In the genomic region with DNA sequence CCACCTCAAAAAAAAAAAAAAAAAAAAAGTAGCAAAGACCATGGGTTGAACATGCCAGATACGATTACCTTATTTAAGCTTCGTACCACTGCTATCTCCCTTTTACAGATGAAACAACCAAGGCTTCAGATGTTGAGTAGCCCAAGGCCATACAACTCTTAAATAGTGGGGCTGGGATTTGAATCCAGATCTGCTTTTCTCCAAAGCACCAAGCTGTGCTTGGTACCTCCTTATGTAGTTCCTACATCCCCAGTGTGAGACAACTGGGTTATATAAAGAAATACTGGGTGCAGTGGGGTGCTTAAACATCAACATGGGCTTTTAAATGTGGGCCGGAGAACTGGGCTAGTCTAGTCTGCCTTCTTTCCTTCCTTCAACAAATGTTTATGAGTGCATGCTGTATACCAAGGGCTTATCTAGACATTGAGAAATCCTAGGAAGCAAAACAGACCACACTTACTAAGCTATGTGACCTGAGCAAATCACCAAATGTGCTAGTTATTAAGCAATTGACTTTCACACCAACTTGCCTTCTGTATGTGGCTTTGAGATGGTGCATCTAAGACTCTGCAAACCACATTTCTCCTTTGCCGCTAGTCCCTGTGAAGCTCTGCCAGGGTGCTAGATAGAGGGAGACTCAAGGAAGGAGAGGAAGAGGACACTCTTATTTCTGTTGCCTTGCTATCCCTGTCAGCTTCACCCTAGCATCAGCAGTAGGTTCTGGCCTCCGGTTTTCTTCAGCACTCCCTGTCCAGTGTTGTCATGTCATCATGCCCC, we compare ENCODE assay signal across 15 cellular contexts.
DNase-seq lines count a peak whose midpoint lies in the region; ATAC-seq and TF ChIP-seq lines count a peak whose summit lies in the region.
"Had no signal": no experiment of that assay in that cellular context is flagged by ENCODE, and none has a peak within 500 bp of the region (broad histone marks: within the 10 kb centered on the region; RNA-seq: fewer than 3 reads in every experiment).

No MANE protein-coding gene starts in this region.

- H3K36me3 Mint-ChIP-seq in IgD-negative memory B cell: no peaks in the 10 kb centered on the region
- H3K36me3 Mint-ChIP-seq in activated naive CD8-positive, alpha-beta T cell treated with anti-CD3 and anti-CD28 coated beads, Interleukin-2, amount 50 U/mL, for 24 hours (ENCODE audit: low read depth): no peaks in the 10 kb centered on the region

- no peak overlapping the region for H2AFZ ChIP-seq in ACC112 (ENCODE audit: low read length, unreplicated experiment)

- H3K4me1 ChIP-seq in ACC112 (ENCODE audit: control insufficient read depth, insufficient read depth, low read length, unreplicated experiment) (peaks cover 21% of the 10 kb centered on the region), lower lobe of right lung (peaks cover 21% of the 10 kb centered on the region)

- intact Hi-C loops in lower lobe of right lung (cut with DNase I): no loop called here

- peak overlapping the region in 1 of 3 donors; percentile 80 for H3K27ac Mint-ChIP-seq in IgD-negative memory B cell
- peak overlapping the region; percentile 26 for H3K27ac Mint-ChIP-seq in activated naive CD8-positive, alpha-beta T cell treated with anti-CD3 and anti-CD28 coated beads, Interleukin-2, amount 50 U/mL, for 24 hours

- no peak for ATAC-seq in activated naive CD8-positive, alpha-beta T cell treated with anti-CD3 and anti-CD28 coated beads, Interleukin-2, amount 50 U/mL, for 24 hours
- ATAC-seq in lower lobe of right lung (no peak), GM19328 (IDR thresholded peaks at IDR 0.05; ENCODE audit: unreplicated experiment) (no peak), HG03108 (IDR thresholded peaks at IDR 0.05; ENCODE audit: unreplicated experiment) (no peak)
- ATAC-seq: SK-N-SH treated with all-trans-retinoic acid at 6 μM for 48 hours; stimulated activated naive CD8-positive, alpha-beta T cell treated with anti-CD3 and anti-CD28 coated beads, Interleukin-15, Interleukin-2, amounts not matched to agents 100 U/mL and 50 U/mL, for 24 hours had no signal

- no peak for DNase-seq in activated naive CD8-positive, alpha-beta T cell treated with anti-CD3 and anti-CD28 coated beads, Interleukin-2, amount 50 U/mL, for 24 hours
- DNase-seq in lower lobe of right lung (no peak), SHP77 treated with DMSO at 0.1 percent for 48 hours (lab: John Stamatoyannopoulos, UW) (no peak), KG1 (lab: John Stamatoyannopoulos, UW) (no peak)
- DNase-seq: activated T-cell treated with anti-CD3 and anti-CD28 coated beads, Interleukin-2, amount 50 U/mL, for 48 hours; COR-L47; GOT3; kidney; NCI-H2081 treated with DMSO at 0.1 percent for 48 hours; stimulated activated naive CD8-positive, alpha-beta T cell treated with anti-CD3 and anti-CD28 coated beads, Interleukin-15, Interleukin-2, amounts not matched to agents 100 U/mL and 50 U/mL, for 24 hours had no signal

- no peak for TF ChIP-seq CTCF in lower lobe of right lung (IDR thresholded peaks at IDR 0.05)

- H3K27me3 ChIP-seq in ACC112 (ENCODE audit: insufficient read depth, low read length): no peaks in the 10 kb centered on the region
- no peaks in the 10 kb centered on the region for H3K27me3 ChIP-seq in lower lobe of right lung (ENCODE audit: low read depth)

- H3K4me3 ChIP-seq in ACC112 (ENCODE audit: low read depth, low read length) (no peak overlapping the region), lower lobe of right lung (no peak overlapping the region)

- peak overlapping the region in 3 of 4 donors; percentile 63 to 98 (median 68) for H3K4me3 Mint-ChIP-seq in IgD-negative memory B cell
- peak overlapping the region; percentile 21 for H3K4me3 Mint-ChIP-seq in activated naive CD8-positive, alpha-beta T cell treated with anti-CD3 and anti-CD28 coated beads, Interleukin-2, amount 50 U/mL, for 24 hours

- no peaks in the 10 kb centered on the region for H3K9me3 ChIP-seq in lower lobe of right lung

- H3K4me1 Mint-ChIP-seq in IgD-negative memory B cell: peaks cover 7 to 20% (median 13%) of the 10 kb centered on the region in 3 donors
- H3K4me1 Mint-ChIP-seq in activated naive CD8-positive, alpha-beta T cell treated with anti-CD3 and anti-CD28 coated beads, Interleukin-2, amount 50 U/mL, for 24 hours: peaks cover 30% of the 10 kb centered on the region

- H3K27me3 Mint-ChIP-seq in IgD-negative memory B cell: no peaks in the 10 kb centered on the region
- no peaks in the 10 kb centered on the region for H3K27me3 Mint-ChIP-seq in activated naive CD8-positive, alpha-beta T cell treated with anti-CD3 and anti-CD28 coated beads, Interleukin-2, amount 50 U/mL, for 24 hours

- no peaks in the 10 kb centered on the region for H3K9me3 Mint-ChIP-seq in IgD-negative memory B cell
- no peaks in the 10 kb centered on the region for H3K9me3 Mint-ChIP-seq in activated naive CD8-positive, alpha-beta T cell treated with anti-CD3 and anti-CD28 coated beads, Interleukin-2, amount 50 U/mL, for 24 hours

- H3K27ac ChIP-seq in ACC112 (ENCODE audit: low read depth, low read length) (peak overlapping the region; percentile 36; the same call in 1 of the 2 replicates), lower lobe of right lung (peak overlapping the region; percentile 18)

- H3K36me3 ChIP-seq in ACC112 (ENCODE audit: insufficient read depth, low read length) (no peaks in the 10 kb centered on the region), lower lobe of right lung (no peaks in the 10 kb centered on the region)

- no peaks in the 10 kb centered on the region for H3K79me2 ChIP-seq in ACC112 (ENCODE audit: control insufficient read depth, insufficient read depth, low read length, unreplicated experiment)
